ENCODE assay signal across 1 cellular context in genomic region chr9:128159784-128160602, GRCh38.
TF ChIP-seq lines count a peak whose summit lies in the region.

BBLN (plus strand) TSS chr9:128160265; CDS start chr9:128160408, 143 bp downstream.

TF ChIP-seq in K562, 482 proteins besides CTCF, POLR2A, EP300 and RAD21 (continued from another document and continues in another):
- TF ChIP-seq ZNF407 (IDR thresholded peaks at IDR 0.05; ENCODE audit: low read depth) = no peak; the same call in 1 of the 2 replicates
- peak; percentile 14; the same call in 1 of the 2 replicates for TF ChIP-seq ZHX1 (conservative IDR thresholded peaks at IDR 0.05; ENCODE audit: low read length)
- TF ChIP-seq KAT2B (IDR thresholded peaks at IDR 0.05; ENCODE audit: low read depth, low read length) = no peak
- peak; percentile 85; the same call in 1 of the 2 replicates for TF ChIP-seq KLF13 (tag; IDR thresholded peaks at IDR 0.05; ENCODE audit: borderline replicate concordance, low read depth)
- peak; percentile 58; the same call in 1 of the 2 replicates for TF ChIP-seq ARID2 (IDR thresholded peaks at IDR 0.05)
- peak; percentile 29; the same call in 1 of the 2 replicates for TF ChIP-seq SAFB (IDR thresholded peaks at IDR 0.05; ENCODE audit: borderline replicate concordance, low read depth, low read length)
- TF ChIP-seq CGGBP1 (CRISPR knock-in tag; IDR thresholded peaks at IDR 0.05) = peak; percentile 93
- peak; percentile 53 for TF ChIP-seq POU5F1 (IDR thresholded peaks at IDR 0.05; ENCODE audit: borderline replicate concordance, low read depth, low read length, partially characterized antibody)
- peak in 1 of 2 experiments; percentile 59; a peak in 2 of 4 replicates for TF ChIP-seq RCOR1 (IDR thresholded peaks at IDR 0.05; ENCODE audit: borderline replicate concordance in 1 of 2, low read depth in 2 of 2, low read length in 2 of 2)
- 0 out of 2 replicates have a peak, but pooled peaks have one; percentile 56 for TF ChIP-seq ZNF436 (CRISPR knock-in tag; IDR thresholded peaks at IDR 0.05)
- peak; percentile 70 for TF ChIP-seq TCFL5 (CRISPR knock-in tag; conservative IDR thresholded peaks at IDR 0.05)
- peak; percentile 91 for TF ChIP-seq ZBTB12 (CRISPR knock-in tag; IDR thresholded peaks at IDR 0.05)
- peak; percentile 47; the same call in 1 of the 2 replicates for TF ChIP-seq HBP1 (CRISPR knock-in tag; IDR thresholded peaks at IDR 0.05)
- peak; percentile 54; the same call in 1 of the 2 replicates for TF ChIP-seq SMARCC2 (IDR thresholded peaks at IDR 0.05; ENCODE audit: low read depth)
- no peak for TF ChIP-seq NELFE (IDR thresholded peaks at IDR 0.05; ENCODE audit: insufficient read depth, insufficient read length)
- no peak for TF ChIP-seq MAX (CRISPR knock-in tag; IDR thresholded peaks at IDR 0.05)
- no peak for TF ChIP-seq COPS2 (conservative IDR thresholded peaks at IDR 0.05)
- no peak; the same call in 1 of the 2 replicates for TF ChIP-seq ZNF707 (CRISPR knock-in tag; conservative IDR thresholded peaks at IDR 0.05)
- TF ChIP-seq SETDB1 (IDR thresholded peaks at IDR 0.05; ENCODE audit: low read length) = no peak
- TF ChIP-seq TCF15 (CRISPR knock-in tag; IDR thresholded peaks at IDR 0.05) = peak; percentile 74
- peak; percentile 96 for TF ChIP-seq PHF8 (IDR thresholded peaks at IDR 0.05; ENCODE audit: borderline replicate concordance, low read length)
- TF ChIP-seq ZNF212 (CRISPR knock-in tag; IDR thresholded peaks at IDR 0.05) = 0 out of 2 replicates have a peak, but pooled peaks have one; percentile 83
- TF ChIP-seq HNRNPLL (IDR thresholded peaks at IDR 0.05; ENCODE audit: low read depth, low read length, poor library complexity, severe bottlenecking) = peak; percentile 68
- TF ChIP-seq ZFPM2 (CRISPR knock-in tag; IDR thresholded peaks at IDR 0.05) = 0 out of 2 replicates have a peak, but pooled peaks have one; percentile 20
- peak; percentile 62 for TF ChIP-seq MXD1 (CRISPR knock-in tag; IDR thresholded peaks at IDR 0.05; ENCODE audit: borderline replicate concordance, poor library complexity, severe bottlenecking)
- no peak for TF ChIP-seq MCM2 (IDR thresholded peaks at IDR 0.05; ENCODE audit: low read depth)
- peak; percentile 23 for TF ChIP-seq SMAD1 (IDR thresholded peaks at IDR 0.05; ENCODE audit: low read depth, low read length, partially characterized antibody)
- TF ChIP-seq ZNF76 (CRISPR knock-in tag; IDR thresholded peaks at IDR 0.05; ENCODE audit: borderline replicate concordance) = peak; percentile 89
- TF ChIP-seq BRD4 (IDR thresholded peaks at IDR 0.05) = 0 out of 2 replicates have a peak, but pooled peaks have one; percentile 11
- TF ChIP-seq MCM7 (IDR thresholded peaks at IDR 0.05) = no peak
- TF ChIP-seq JUN (IDR thresholded peaks at IDR 0.05; ENCODE audit: borderline replicate concordance, low read depth, low read length) = peak; percentile 24
- no peak for TF ChIP-seq JUN (CRISPR knock-in tag; IDR thresholded peaks at IDR 0.05; ENCODE audit: borderline replicate concordance)
- TF ChIP-seq MXI1 (IDR thresholded peaks at IDR 0.05; ENCODE audit: low read depth, low read length) = peak; percentile 47; the same call in 1 of the 2 replicates
- TF ChIP-seq ZBTB7A (IDR thresholded peaks at IDR 0.05; ENCODE audit: borderline replicate concordance, control insufficient read depth, low read depth, low read length) = peak; percentile 92
- no peak for TF ChIP-seq ZNF512 (tag; IDR thresholded peaks at IDR 0.05)
- TF ChIP-seq SAP30 (IDR thresholded peaks at IDR 0.05; ENCODE audit: borderline replicate concordance, insufficient read depth, low read depth, low read length, poor library complexity, severe bottlenecking) = peak; percentile 73
- no peak; the same call in 1 of the 2 replicates for TF ChIP-seq ZNF830 (CRISPR knock-in tag; IDR thresholded peaks at IDR 0.05)
- TF ChIP-seq ZNF57 (CRISPR knock-in tag; IDR thresholded peaks at IDR 0.05) = peak; percentile 67
- 0 out of 2 replicates have a peak, but pooled peaks have one; percentile 72 for TF ChIP-seq ZNF253 (CRISPR knock-in tag; conservative IDR thresholded peaks at IDR 0.05)
- TF ChIP-seq OTX1 (CRISPR knock-in tag; IDR thresholded peaks at IDR 0.05) = peak; percentile 95
- TF ChIP-seq BMI1 (IDR thresholded peaks at IDR 0.05; ENCODE audit: low read length) = peak; percentile 57; the same call in 1 of the 2 replicates
- 0 out of 2 replicates have a peak, but pooled peaks have one; percentile 89 for TF ChIP-seq RHOXF2B (CRISPR knock-in tag; conservative IDR thresholded peaks at IDR 0.05)
- TF ChIP-seq FOXO4 (CRISPR knock-in tag; IDR thresholded peaks at IDR 0.05) = peak; percentile 76; the same call in 1 of the 2 replicates
- peak; percentile 24 to 38; a peak in 2 of 4 replicates for TF ChIP-seq SIX5 (IDR thresholded peaks at IDR 0.05; ENCODE audit: borderline replicate concordance in 1 of 2, insufficient read depth in 1 of 2, low read depth in 1 of 2, low read length in 2 of 2)
- peak; percentile 80 for TF ChIP-seq TBP (optimal IDR thresholded peaks at IDR 0.05; ENCODE audit: low read depth, low read length)
- TF ChIP-seq KDM2B (CRISPR knock-in tag; IDR thresholded peaks at IDR 0.05) = peak; percentile 99
